Comparison of ENCODE assay signal across 11 cellular contexts in the genomic region with DNA sequence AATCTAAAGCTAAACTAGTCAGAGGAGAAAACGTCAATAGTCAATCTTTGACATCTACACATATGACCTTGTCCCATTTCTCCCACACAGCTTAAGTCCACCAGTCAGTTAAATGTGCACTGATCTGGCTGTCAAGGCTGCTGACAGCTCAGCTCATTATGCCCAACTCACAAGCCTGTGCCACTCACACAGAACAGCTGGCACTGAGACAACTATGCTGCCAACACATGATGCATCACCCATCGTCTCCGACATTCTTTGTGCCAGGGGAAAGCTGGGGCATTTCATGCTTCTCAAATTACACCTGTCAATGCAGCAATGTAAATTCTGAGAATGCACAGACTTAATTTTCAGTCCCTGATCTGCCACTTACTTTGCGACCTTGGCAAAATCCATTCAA. TPM values are rescaled to one million over a fixed set of nuclear protein-coding genes. Genes with fewer than 3 reads are reported as not detected.
A peak's percentile ranks its signal among the peaks of the same experiment; 100 is the strongest.
DNase-seq lines count a peak whose midpoint lies in the region; ATAC-seq and TF ChIP-seq lines count a peak whose summit lies in the region.
"Had no signal": no experiment of that assay in that cellular context is flagged by ENCODE, and none has a peak within 500 bp of the region (broad histone marks: within the 10 kb centered on the region; RNA-seq: fewer than 3 reads in every experiment).

No MANE protein-coding gene starts in this region.

- no peak for TF ChIP-seq RAD21 in IMR-90 (IDR thresholded peaks at IDR 0.05; ENCODE audit: low read length)

- no peak overlapping the region for H2AK5ac ChIP-seq in IMR-90 (ENCODE audit: low read depth, low read length)

- no peak for TF ChIP-seq CTCF in IMR-90 (conservative IDR thresholded peaks at IDR 0.05; ENCODE audit: low read depth, low read length)
- no peak for TF ChIP-seq CTCF in cardiac muscle cell (IDR thresholded peaks at IDR 0.05; ENCODE audit: low read depth, low read length)
- TF ChIP-seq CTCF in GM23338 (conservative IDR thresholded peaks at IDR 0.05; ENCODE audit: low read depth in 2 of 2), result no peak
- no peak for TF ChIP-seq CTCF in hepatocyte (IDR thresholded peaks at IDR 0.05; ENCODE audit: poor library complexity)

- H3K79me2 ChIP-seq in GM23338 (replicated peaks; ENCODE audit: insufficient read depth) (no peaks in the 10 kb centered on the region), hepatocyte (no peaks in the 10 kb centered on the region)

- no peak overlapping the region for H4K91ac ChIP-seq in IMR-90 (ENCODE audit: insufficient read depth, low read depth, low read length)

- H2BK5ac ChIP-seq in IMR-90 (ENCODE audit: low read depth, low read length, poor library complexity, severe bottlenecking), result no peak overlapping the region

- H3K9me3 Mint-ChIP-seq in GM23338, result no peaks in the 10 kb centered on the region; the same call in 2 of the 3 replicates

- H2BK15ac ChIP-seq in IMR-90 (ENCODE audit: low read depth, low read length), result no peak overlapping the region

- H3K14ac ChIP-seq in IMR-90 (replicated peaks; ENCODE audit: low read depth, low read length), result 0 out of 2 replicates have a peak overlapping the region, but pooled peaks have one; percentile 44

- peaks cover 25% of the 10 kb centered on the region for H3K36me3 ChIP-seq in IMR-90 (ENCODE audit: control insufficient read depth, insufficient read depth, low read length)
- H3K36me3 ChIP-seq in cardiac muscle cell, result peaks cover 20% of the 10 kb centered on the region
- H3K36me3 ChIP-seq in GM23338 (ENCODE audit: insufficient read depth), result 0 out of 2 replicates have a peak, but pooled peaks cover 4% of the 10 kb centered on the region
- H3K36me3 ChIP-seq in hepatocyte (replicated peaks; ENCODE audit: insufficient read depth, low read depth), result peaks cover 3% of the 10 kb centered on the region

- no peak overlapping the region for H3K4ac ChIP-seq in IMR-90 (ENCODE audit: low read depth, low read length)

- H3K79me1 ChIP-seq in IMR-90 (ENCODE audit: low read depth in 1 of 2, low read length in 2 of 2), result 0 out of 4 replicates have a peak, but pooled peaks cover 0 to 7% of the 10 kb centered on the region in 2 experiments

- no peak overlapping the region for H2BK120ac ChIP-seq in IMR-90 (ENCODE audit: low read depth, low read length)

- no peak overlapping the region for H3K18ac ChIP-seq in IMR-90 (ENCODE audit: low read depth, low read length)

- H2AFZ ChIP-seq in IMR-90 (replicated peaks; ENCODE audit: low read length, poor library complexity) (no peak overlapping the region), GM23338 (no peak overlapping the region), hepatocyte (no peak overlapping the region)

- H3K36me3 Mint-ChIP-seq in GM23338 (ENCODE audit: low read depth), result peaks cover 27% of the 10 kb centered on the region

- H3K23ac ChIP-seq in IMR-90 (ENCODE audit: low read depth, low read length), result no peak overlapping the region

- H3K4me3 Mint-ChIP-seq in GM23338, result no peak overlapping the region

- no peak overlapping the region for H4K5ac ChIP-seq in IMR-90 (ENCODE audit: low read depth, low read length)

- H3K27me3 Mint-ChIP-seq in GM23338 (ENCODE audit: insufficient read depth, low read depth, poor library complexity), result no peaks in the 10 kb centered on the region

- no peaks in the 10 kb centered on the region for H3F3A ChIP-seq in GM23338 (replicated peaks; ENCODE audit: low read depth)

- H4K20me1 ChIP-seq in IMR-90 (ENCODE audit: insufficient read depth, low read length) (no peaks in the 10 kb centered on the region), GM23338 (replicated peaks; ENCODE audit: insufficient read depth) (0 out of 2 replicates have a peak, but pooled peaks cover 7% of the 10 kb centered on the region), hepatocyte (ENCODE audit: insufficient read depth, poor library complexity, severe bottlenecking) (no peaks in the 10 kb centered on the region)

- ATAC-seq in IMR-90 (ENCODE audit: low read depth), result peak; percentile 17; the same call in 1 of the 2 replicates
- ATAC-seq in GM23338, result no peak
- ATAC-seq: GM12878 had no signal

- H2BK20ac ChIP-seq in IMR-90 (ENCODE audit: low read depth, low read length), result no peak overlapping the region

- no TSS peak for BruUV-seq in IMR-90 (replicated peaks; lab: Mats Ljungman, UMichigan)

- DNase-seq in IMR-90, result no peak
- peak; percentile 54 for DNase-seq in RPMI7951 (ENCODE audit: low read depth)
- peak in 1 of 2 donors; percentile 12 for DNase-seq in cardiac muscle cell (ENCODE audit: low read depth in 1 of 2, low spot score in 1 of 2)
- DNase-seq in superior temporal gyrus (ENCODE audit: extremely low spot score), result peak; percentile 82
- no peak for DNase-seq in GM23338 (ENCODE audit: low spot score)
- no peak for DNase-seq in AG08395 (ENCODE audit: low spot score)
- no peak for DNase-seq in T-helper 9 cell
- DNase-seq in hepatocyte (ENCODE audit: low spot score), result no peak
- DNase-seq: islet precursor cell, testis had no signal

- no peak for TF ChIP-seq POLR2A in IMR-90 (IDR thresholded peaks at IDR 0.05; ENCODE audit: low read depth, low read length)

- H3K4me2 ChIP-seq in IMR-90 (ENCODE audit: low read depth, low read length), result no peak overlapping the region
- H3K4me2 ChIP-seq in GM23338, result no peak overlapping the region
- no peak overlapping the region for H3K4me2 ChIP-seq in hepatocyte

- H3K9me3 ChIP-seq in IMR-90 (ENCODE audit: control insufficient read depth, insufficient read depth, low read length) (no peaks in the 10 kb centered on the region), cardiac muscle cell (ENCODE audit: low read depth) (no peaks in the 10 kb centered on the region), hepatocyte (ENCODE audit: low read depth) (no peaks in the 10 kb centered on the region)
- H3K9me3 ChIP-seq: testis had no signal

- H3K27ac ChIP-seq in IMR-90 (ENCODE audit: insufficient read depth, low read length), result no peak overlapping the region
- H3K27ac ChIP-seq in cardiac muscle cell, result peak overlapping the region; percentile 67
- H3K27ac ChIP-seq in GM23338 (ENCODE audit: low read depth), result no peak overlapping the region
- no peak overlapping the region for H3K27ac ChIP-seq in hepatocyte
- H3K27ac ChIP-seq: testis had no signal

- 20% methylated on average over 1 of the region's 4 CpGs; no CpG with 5 or more reads in 1 of the 2 experiments for WGBS in IMR-90 (ENCODE audit: extremely low coverage in 2 of 2, insufficient read length in 1 of 2), 2 experiments
- WGBS in hepatocyte (ENCODE audit: low lambda C conversion rate, missing lambda C conversion rate), result 86% methylated on average over 4 of the region's 4 CpGs

- H3K4me1 ChIP-seq in IMR-90 (ENCODE audit: control insufficient read depth, insufficient read depth, low read length), result peaks cover 2% of the 10 kb centered on the region
- H3K4me1 ChIP-seq in cardiac muscle cell (ENCODE audit: low read depth), result peaks cover 5% of the 10 kb centered on the region
- H3K4me1 ChIP-seq in GM23338 (ENCODE audit: insufficient read depth), result no peaks in the 10 kb centered on the region
- no peaks in the 10 kb centered on the region for H3K4me1 ChIP-seq in hepatocyte (ENCODE audit: insufficient read depth)
- H3K4me1 ChIP-seq: testis had no signal

- H3K9me1 ChIP-seq in IMR-90 (ENCODE audit: insufficient read depth, low read length), result peaks cover 10% of the 10 kb centered on the region

- no peak overlapping the region for H3K27ac Mint-ChIP-seq in GM23338

- CTCF ChIA-PET in IMR-90 (lab: Yijun Ruan, JAX), result no interaction called here

- H2AK9ac ChIP-seq in IMR-90 (replicated peaks; ENCODE audit: low read depth, low read length, poor library complexity), result peak overlapping the region; percentile 31

- H3K4me3 ChIP-seq in IMR-90 (ENCODE audit: insufficient read depth, low read depth, low read length), result no peak overlapping the region
- H3K4me3 ChIP-seq in cardiac muscle cell, result no peak overlapping the region
- H3K4me3 ChIP-seq in GM23338, result no peak overlapping the region
- no peak overlapping the region for H3K4me3 ChIP-seq in hepatocyte
- H3K4me3 ChIP-seq: GM12878, testis had no signal

- POLR2A ChIA-PET in IMR-90 (lab: Charles Lee; ENCODE audit: unreplicated experiment), result no interaction called here

- in situ Hi-C loops in IMR-90 (cut with MboI; ENCODE audit: low sequenced_read_pairs), result no loop called here

- no peaks in the 10 kb centered on the region for H3K9me2 ChIP-seq in GM23338 (ENCODE audit: insufficient read depth)
- no peaks in the 10 kb centered on the region for H3K9me2 ChIP-seq in hepatocyte (replicated peaks; ENCODE audit: insufficient read depth)

- intact Hi-C loops in IMR-90 (cut with micrococcal nuclease), result no loop called here

- no peak overlapping the region for H4K8ac ChIP-seq in IMR-90 (ENCODE audit: low read depth in 2 of 2, low read length in 2 of 2)

- no peak overlapping the region for H3K56ac ChIP-seq in IMR-90 (ENCODE audit: extremely low read depth, insufficient read depth, low read length)

- dilution Hi-C loops in IMR-90 (cut with HindIII; ENCODE audit: low sequenced_read_pairs, unreplicated experiment), result no loop called here

- no peak overlapping the region for H3K9ac ChIP-seq in IMR-90 (ENCODE audit: low read depth, low read length)

- H3K27me3 ChIP-seq in IMR-90 (ENCODE audit: control insufficient read depth, insufficient read depth, low read length) (no peaks in the 10 kb centered on the region), cardiac muscle cell (no peaks in the 10 kb centered on the region), GM23338 (ENCODE audit: insufficient read depth) (no peaks in the 10 kb centered on the region), hepatocyte (no peaks in the 10 kb centered on the region)
- H3K27me3 ChIP-seq: testis had no signal

- peaks cover 4% of the 10 kb centered on the region; the same call in 2 of the 3 replicates for H3K4me1 Mint-ChIP-seq in GM23338

TF ChIP-seq in IMR-90, 13 proteins besides CTCF, POLR2A, EP300 and RAD21 (continues in another document):
- TF ChIP-seq RFX5 (IDR thresholded peaks at IDR 0.05; ENCODE audit: low read depth, low read length) (no peak), SMC3 (IDR thresholded peaks at IDR 0.05; ENCODE audit: low read depth, low read length) (no peak), CEBPB (IDR thresholded peaks at IDR 0.05; ENCODE audit: low read depth, low read length) (no peak)

TF ChIP-seq in GM23338, 12 proteins besides CTCF, POLR2A, EP300 and RAD21 (continues in another document):
- TF ChIP-seq NANOG (IDR thresholded peaks at IDR 0.05; ENCODE audit: borderline replicate concordance) (no peak), CREB1 (CRISPR knock-in tag; IDR thresholded peaks at IDR 0.05; ENCODE audit: low read depth) (no peak), JUNB (IDR thresholded peaks at IDR 0.05; ENCODE audit: unreplicated experiment) (no peak), EZH2 (IDR thresholded peaks at IDR 0.05; ENCODE audit: low read depth, unreplicated experiment) (no peak)

RNA-seq across cellular contexts. Expression of a gene that starts 25.3 kb away (rescaled TPM):
- total RNA-seq in IMR-90 (2012; rRNA removed), result 66.4 and 80.7 TPM in 2 replicates
- polyA plus RNA-seq in IMR-90 (2012; rRNA removed), result 50.1 and 60.4 TPM in 2 replicates
- 23.3 and 26.6 TPM in 2 replicates for polyA plus RNA-seq in IMR-90 (2012; cell fraction: cytosol; rRNA removed)
- polyA plus RNA-seq in IMR-90 (2012; cell fraction: nucleus; rRNA removed; ENCODE audit: low replicate concordance), result 7.8 and 35.9 TPM in 2 replicates
- total RNA-seq in RPMI7951 (2014; rRNA removed; shearing (Covaris generic)), result 59.0 and 62.5 TPM in 2 replicates
- 45.5 and 51.8 TPM in 2 replicates for total RNA-seq in cardiac muscle cell
- 44.0 and 50.2 TPM in 2 replicates for polyA plus RNA-seq in cardiac muscle cell
- 33.7 and 34.9 TPM in 2 replicates for total RNA-seq in GM23338 (2014; rRNA removed; shearing (Covaris generic))
- polyA plus RNA-seq in GM23338 (2016; fragmentation: Nextera tagmentation; extraction: Ambion mirVana), result 9.9 and 12.3 TPM in 2 replicates
- 193 and 199 TPM in 2 replicates for total RNA-seq in hepatocyte
- 82.1 and 88.0 TPM in 2 replicates for polyA plus RNA-seq in hepatocyte

Comparison
In these comparisons a context has a peak if more than half of its experiments do, and no peak if none do; other contexts are left out.
1. DNase-seq: peak in RPMI7951 (single experiment) and superior temporal gyrus (single experiment); none in IMR-90 (single experiment), GM23338 (single experiment), AG08395 (single experiment), T-helper 9 cell (single experiment) and hepatocyte (single experiment).